ENCODE assay signal across 21 cellular contexts in genomic region chr17:29120439-29120838, GRCh38.
"Had no signal": no experiment of that assay in that cellular context is flagged by ENCODE, and none has a peak within 500 bp of the region (broad histone marks: within the 10 kb centered on the region; RNA-seq: fewer than 3 reads in every experiment).

No MANE protein-coding gene starts in this region.

- ATAC-seq: naive thymus-derived CD4-positive, alpha-beta T cell; right cardiac atrium; stimulated activated naive CD8-positive, alpha-beta T cell treated with anti-CD3 and anti-CD28 coated beads, Interleukin-15, amount 100 ng/mL, for 72 hours had no signal

- H3K9me3 ChIP-seq: esophagus squamous epithelium, prostate gland, suprapubic skin, vagina had no signal

- H3K27me3 ChIP-seq: esophagus squamous epithelium, neural progenitor cell, suprapubic skin, vagina had no signal

- H2AFZ ChIP-seq: neural progenitor cell had no signal

- H3K4me3 ChIP-seq: coronary artery, esophagus squamous epithelium, neural progenitor cell, prostate gland, skin epidermis, suprapubic skin, vagina had no signal

- DNase-seq: dermis blood vessel endothelial cell; effector memory CD4-positive, alpha-beta T cell; erythroblast; esophagus squamous epithelium; foreskin melanocyte; mesenchymal stem cell; naive thymus-derived CD4-positive, alpha-beta T cell; stimulated activated CD4-positive, alpha-beta T cell treated with anti-CD3 and anti-CD28 coated beads, Interleukin-15, amount 100 ng/mL, for 24 hours; stimulated activated CD4-positive, alpha-beta T cell treated with anti-CD3 and anti-CD28 coated beads, Interleukin-2, amount 100 ng/mL, for 48 hours; stimulated activated naive CD4-positive, alpha-beta T cell; stimulated activated naive CD8-positive, alpha-beta T cell treated with anti-CD3 and anti-CD28 coated beads, Interleukin-15, amount 100 ng/mL, for 72 hours; trophoblast cell had no signal

- H3K9ac ChIP-seq: neural progenitor cell had no signal

- H3K27ac ChIP-seq: coronary artery, esophagus squamous epithelium, neural progenitor cell, prostate gland, skin epidermis, suprapubic skin, vagina had no signal

- H3K36me3 ChIP-seq: neural progenitor cell, prostate gland had no signal

- FAIRE-seq: endothelial cell of umbilical vein, keratinocyte had no signal

- H3K4me2 ChIP-seq: neural progenitor cell had no signal

- H3K4me1 ChIP-seq: prostate gland had no signal
